Comparison of ENCODE assay signal across 8 cellular contexts in genomic region chr1:26035203-26035958, GRCh38. TPM values are rescaled to one million over a fixed set of nuclear protein-coding genes. Genes with fewer than 3 reads are reported as not detected.
DNase-seq lines count a peak whose midpoint lies in the region; ATAC-seq and TF ChIP-seq lines count a peak whose summit lies in the region.

No MANE protein-coding gene starts in this region.

- no peak for TF ChIP-seq CTCF in lung (IDR thresholded peaks at IDR 0.05; ENCODE audit: control extremely low read depth, extremely low read depth)

- peaks cover 11% of the 10 kb centered on the region for H3K4me1 ChIP-seq in ectodermal cell (ENCODE audit: control insufficient read depth, insufficient read depth, low read length)
- H3K4me1 ChIP-seq in lung (ENCODE audit: control insufficient read depth in 2 of 2, insufficient read depth in 2 of 2, low read length in 2 of 2), result peaks cover 0 to 3% of the 10 kb centered on the region in 2 donors

- H3K27ac ChIP-seq in ectodermal cell (ENCODE audit: insufficient read depth, low read depth, low read length, poor library complexity, severe bottlenecking) (no peak overlapping the region), lung (ENCODE audit: low read depth in 1 of 2, low read length in 1 of 2) (peak overlapping the region; percentile 62 to 91)

- ATAC-seq in GM19438 (IDR thresholded peaks at IDR 0.05; ENCODE audit: low read depth, unreplicated experiment) (peak; percentile 90), lung (ENCODE audit: insufficient read depth, low FRiP score) (peak; percentile 94)
- peak; percentile 97 for ATAC-seq in activated CD8-positive, alpha-beta T cell treated with anti-CD3 and anti-CD28 coated beads, Interleukin-2, amount 10 ng/mL, durations not matched to agents 7 days and 5 days

- peaks cover 16% of the 10 kb centered on the region for H3K4me1 Mint-ChIP-seq in activated CD8-positive, alpha-beta T cell treated with anti-CD3 and anti-CD28 coated beads, Interleukin-2, amount 10 ng/mL, durations not matched to agents 7 days and 5 days (ENCODE audit: low read depth)

- CTCF ChIA-PET in activated CD8-positive, alpha-beta T cell treated with anti-CD3 and anti-CD28 coated beads, Interleukin-2, amount 10 ng/mL, durations not matched to agents 7 days and 5 days (lab: Charles Lee), result interaction anchor here (0.6 to 4.2 kb wide), 21 partner anchors 9 to 380 kb away, joined by 3 to 40 read pairs (median 4); partner anchors contain the start of genes C1orf232, EXTL1 and ZNF593

- no peaks in the 10 kb centered on the region for H3K36me3 Mint-ChIP-seq in activated CD8-positive, alpha-beta T cell treated with anti-CD3 and anti-CD28 coated beads, Interleukin-2, amount 10 ng/mL, durations not matched to agents 7 days and 5 days (ENCODE audit: low read depth)

- peak overlapping the region; percentile 80 for H3K4me3 ChIP-seq in ectodermal cell (ENCODE audit: insufficient read depth, low read depth, low read length)
- H3K4me3 ChIP-seq in lung, result peak overlapping the region; percentile 57

- WGBS in ectodermal cell, 2 experiments, result 1% methylated on average over 60 of the region's 60 CpGs
- WGBS in lung, 2 donors, result 1% methylated on average over 44 to 60 of the region's 60 CpGs

- H3K27ac Mint-ChIP-seq in activated CD8-positive, alpha-beta T cell treated with anti-CD3 and anti-CD28 coated beads, Interleukin-2, amount 10 ng/mL, durations not matched to agents 7 days and 5 days, result peak overlapping the region; percentile 56

- H3K27me3 ChIP-seq in ectodermal cell (ENCODE audit: control insufficient read depth, insufficient read depth, low read length, poor library complexity, severe bottlenecking) (peaks cover 35% of the 10 kb centered on the region), lung (ENCODE audit: control insufficient read depth, insufficient read depth) (no peaks in the 10 kb centered on the region)

- POLR2A ChIA-PET in activated CD8-positive, alpha-beta T cell treated with anti-CD3 and anti-CD28 coated beads, Interleukin-2, amount 10 ng/mL, durations not matched to agents 7 days and 5 days (lab: Charles Lee), result interaction anchor here (0.6 kb wide), 1 partner anchor 48 kb away, joined by 4 read pairs; no protein-coding TSS in a partner anchor

- peaks cover 24% of the 10 kb centered on the region for H3K27me3 Mint-ChIP-seq in activated CD8-positive, alpha-beta T cell treated with anti-CD3 and anti-CD28 coated beads, Interleukin-2, amount 10 ng/mL, durations not matched to agents 7 days and 5 days (ENCODE audit: low read depth)

- no peaks in the 10 kb centered on the region for H3K9me3 Mint-ChIP-seq in activated CD8-positive, alpha-beta T cell treated with anti-CD3 and anti-CD28 coated beads, Interleukin-2, amount 10 ng/mL, durations not matched to agents 7 days and 5 days (ENCODE audit: insufficient read depth)

- DNase-seq in C1 segment of cervical spinal cord (lab: John Stamatoyannopoulos, UW) (peak; percentile 48 to 94 (median 84)), HK-2 (ENCODE audit: unreplicated experiment) (peak; percentile 92), NCI-H82 (lab: John Stamatoyannopoulos, UW) (peak; percentile 99), lung (ENCODE audit: low spot score) (peak; percentile 95)
- DNase-seq in activated CD8-positive, alpha-beta T cell treated with anti-CD3 and anti-CD28 coated beads, Interleukin-2, amount 10 ng/mL, durations not matched to agents 7 days and 5 days, result peak; percentile 95
- peak; percentile 80 to 82 (median 80) for DNase-seq in stimulated activated CD4-positive, alpha-beta T cell treated with anti-CD3 and anti-CD28 coated beads, TNF-alpha, amount 100 ng/mL, for 1 hour (ENCODE audit: low read depth in 3 of 3, low spot score in 1 of 3)

- H3K4me3 Mint-ChIP-seq in activated CD8-positive, alpha-beta T cell treated with anti-CD3 and anti-CD28 coated beads, Interleukin-2, amount 10 ng/mL, durations not matched to agents 7 days and 5 days, result peak overlapping the region; percentile 91

- H3K9me3 ChIP-seq in ectodermal cell (ENCODE audit: control insufficient read depth, low read length) (no peaks in the 10 kb centered on the region), lung (ENCODE audit: control insufficient read depth in 2 of 2, insufficient read depth in 1 of 2, low read length in 1 of 2) (no peaks in the 10 kb centered on the region)

- no peaks in the 10 kb centered on the region for H3K36me3 ChIP-seq in ectodermal cell (ENCODE audit: control insufficient read depth, insufficient read depth, low read length)
- H3K36me3 ChIP-seq in lung (ENCODE audit: control insufficient read depth in 2 of 2, insufficient read depth in 2 of 2, low read length in 2 of 2), result no peaks in the 10 kb centered on the region

RNA-seq across cellular contexts. Expression of gene SLC30A2, which starts 10.5 kb away (rescaled TPM):
- not detected for total RNA-seq in activated CD8-positive, alpha-beta T cell treated with anti-CD3 and anti-CD28 coated beads, Interleukin-2, amount 10 ng/mL, durations not matched to agents 7 days and 5 days
- polyA plus RNA-seq in ectodermal cell (2013, experiment 1 of 4), result not detected
- polyA plus RNA-seq in ectodermal cell (2013, experiment 2 of 4), result not detected
- polyA plus RNA-seq in ectodermal cell (2013, experiment 3 of 4), result not detected
- polyA plus RNA-seq in ectodermal cell (2013, experiment 4 of 4), result 0.08 TPM
- under 1 TPM; 0.40 to 0.51 TPM for total RNA-seq in lung
- polyA plus RNA-seq in lung, result under 1 TPM; 0.02 to 0.08 TPM

RNA-seq across cellular contexts. Expression of gene EXTL1, which starts 13.8 kb away (rescaled TPM):
- not detected for total RNA-seq in activated CD8-positive, alpha-beta T cell treated with anti-CD3 and anti-CD28 coated beads, Interleukin-2, amount 10 ng/mL, durations not matched to agents 7 days and 5 days
- polyA plus RNA-seq in ectodermal cell (2013, experiment 1 of 4), result 1.8 TPM
- polyA plus RNA-seq in ectodermal cell (2013, experiment 2 of 4), result 2.5 TPM
- 1.9 TPM for polyA plus RNA-seq in ectodermal cell (2013, experiment 3 of 4)
- polyA plus RNA-seq in ectodermal cell (2013, experiment 4 of 4), result 3.4 TPM
- total RNA-seq in lung, result under 1 TPM; 0.43 to 0.63 TPM
- polyA plus RNA-seq in lung, result under 1 TPM; 0.08 to 0.18 TPM

RNA-seq across cellular contexts. Expression of gene TRIM63, which starts 32.0 kb away (rescaled TPM):
- total RNA-seq in activated CD8-positive, alpha-beta T cell treated with anti-CD3 and anti-CD28 coated beads, Interleukin-2, amount 10 ng/mL, durations not matched to agents 7 days and 5 days, result under 1 TPM in 1 of 2 experiments, not detected in 1; 0.23 TPM
- 0.30 TPM for polyA plus RNA-seq in ectodermal cell (2013, experiment 1 of 4)
- 0.46 TPM for polyA plus RNA-seq in ectodermal cell (2013, experiment 2 of 4)
- 0.16 TPM for polyA plus RNA-seq in ectodermal cell (2013, experiment 3 of 4)
- not detected for polyA plus RNA-seq in ectodermal cell (2013, experiment 4 of 4)
- under 1 TPM; 0.25 to 0.31 TPM for total RNA-seq in lung
- under 1 TPM; 0.12 to 0.14 TPM for polyA plus RNA-seq in lung

RNA-seq across cellular contexts. Expression of gene PAFAH2, which starts 37.5 kb away (rescaled TPM):
- 10 to 100 TPM in 1 of 2 experiments, 1 to 10 TPM in 1; 9.1 to 10.9 TPM for total RNA-seq in activated CD8-positive, alpha-beta T cell treated with anti-CD3 and anti-CD28 coated beads, Interleukin-2, amount 10 ng/mL, durations not matched to agents 7 days and 5 days
- 12.0 TPM for polyA plus RNA-seq in ectodermal cell (2013, experiment 1 of 4)
- polyA plus RNA-seq in ectodermal cell (2013, experiment 2 of 4), result 11.9 TPM
- polyA plus RNA-seq in ectodermal cell (2013, experiment 3 of 4), result 11.9 TPM
- 17.0 TPM for polyA plus RNA-seq in ectodermal cell (2013, experiment 4 of 4)
- 10 to 100 TPM; 10.6 to 15.2 TPM for total RNA-seq in lung
- 1 to 10 TPM; 6.5 to 7.6 TPM for polyA plus RNA-seq in lung
